23 cellular contexts compared by ENCODE assay signal in genomic region chr2:36525245-36525644, GRCh38.
"Had no signal": no experiment of that assay in that cellular context is flagged by ENCODE, and none has a peak within 500 bp of the region (broad histone marks: within the 10 kb centered on the region; RNA-seq: fewer than 3 reads in every experiment).

No MANE protein-coding gene starts in this region.

- H3K9me3 ChIP-seq: esophagus muscularis mucosa, pancreas, testis, upper lobe of left lung had no signal

- ATAC-seq: activated CD4-positive, alpha-beta T cell treated with anti-CD3 and anti-CD28 coated beads for 36 hours; activated T-cell treated with anti-CD3 and anti-CD28 coated beads, Interleukin-2, amount 50 U/mL, for 4 hours; natural killer cell treated with Interleukin-12 subunit alpha and Interleukin-12 subunit beta and Interleukin-15 and Interleukin-18, amount 100 ng/mL, for 72 hours; pancreas; sciatic nerve; SK-N-SH treated with all-trans-retinoic acid at 6 μM for 48 hours; stimulated activated naive B cell treated with anti-CD40 and anti-IgM and Interleukin-4, amounts not matched to agents 10 μg/mL and 1 μg/mL and 100 μg/mL, for 72 hours had no signal

- DNase-seq: activated B cell treated with CpG ODN at 0.5 μM for 24 hours; activated CD4-positive, alpha-beta T cell treated with anti-CD3 and anti-CD28 coated beads for 36 hours; activated CD4-positive, alpha-beta T cell treated with anti-CD3 and anti-CD28 coated beads, Interleukin-2, amount 50 U/mL, for 4 hours; activated CD8-positive, alpha-beta memory T cell treated with anti-CD3 and anti-CD28 coated beads, Interleukin-2, amount 50 U/mL, for 48 hours; activated naive CD4-positive, alpha-beta T cell treated with Interleukin-2 at 50 U/mL for 16 hours; activated naive CD8-positive, alpha-beta T cell treated with anti-CD3 and anti-CD28 coated beads for 36 hours; activated T-cell treated with anti-CD3 and anti-CD28 coated beads, Interleukin-2, amount 50 U/mL, for 4 hours; dermis blood vessel endothelial cell; effector CD8-positive, alpha-beta T cell; glutamatergic neuron; pancreas; small intestine; stimulated activated CD4-positive, alpha-beta T cell treated with anti-CD3 and anti-CD28 coated beads, Interleukin-15, amount 100 ng/mL, for 24 hours; stimulated activated CD8-positive, alpha-beta memory T cell treated with anti-CD3 and anti-CD28 coated beads, Interleukin-4, amount 100 ng/mL, for 48 hours; stimulated activated naive B cell treated with anti-CD40 and anti-IgM and Interleukin-4, amounts not matched to agents 10 μg/mL and 1 μg/mL and 100 μg/mL, for 72 hours; testis; upper lobe of left lung had no signal

- H3K27me3 ChIP-seq: esophagus muscularis mucosa, pancreas, testis, upper lobe of left lung had no signal

- H3K4me3 ChIP-seq: esophagus muscularis mucosa, pancreas, testis, upper lobe of left lung had no signal

- H3K27ac ChIP-seq: esophagus muscularis mucosa, pancreas, testis had no signal

- FAIRE-seq: frontal cortex, islet of Langerhans, pancreas, small intestine had no signal

- H3K4me1 ChIP-seq: pancreas had no signal
